ENCODE assay signal across 13 cellular contexts in genomic region chr1:52192024-52192423, GRCh38.
"Had no signal": no experiment of that assay in that cellular context is flagged by ENCODE, and none has a peak within 500 bp of the region (broad histone marks: within the 10 kb centered on the region; RNA-seq: fewer than 3 reads in every experiment).

No MANE protein-coding gene starts in this region.

- H3K27me3 Mint-ChIP-seq: effector memory CD8-positive, alpha-beta T cell; type B pancreatic cell had no signal

- H3K9me3 ChIP-seq: right atrium auricular region, sigmoid colon had no signal

- H3K9me3 Mint-ChIP-seq: dendritic cell treated with granulocyte-macrophage colony-stimulating factor and Interleukin-4, amounts not matched to agents 40 ng/mL and 50 ng/mL, for 4 days; effector memory CD8-positive, alpha-beta T cell; natural killer cell; type B pancreatic cell had no signal

- H3K27ac Mint-ChIP-seq: dendritic cell treated with granulocyte-macrophage colony-stimulating factor and Interleukin-4, amounts not matched to agents 40 ng/mL and 50 ng/mL, for 4 days; effector memory CD8-positive, alpha-beta T cell; natural killer cell; type B pancreatic cell had no signal

- H3K36me3 ChIP-seq: right atrium auricular region, sigmoid colon had no signal

- H3K36me3 Mint-ChIP-seq: natural killer cell had no signal

- ATAC-seq: effector memory CD8-positive, alpha-beta T cell; left lobe of liver; natural killer cell had no signal

- H3K4me1 Mint-ChIP-seq: natural killer cell had no signal

- H3K27ac ChIP-seq: foreskin keratinocyte, hepatocyte, right atrium auricular region, sigmoid colon, skin epidermis had no signal

- H3K4me3 Mint-ChIP-seq: dendritic cell treated with granulocyte-macrophage colony-stimulating factor and Interleukin-4, amounts not matched to agents 40 ng/mL and 50 ng/mL, for 4 days; effector memory CD8-positive, alpha-beta T cell; natural killer cell; neural crest cell; type B pancreatic cell had no signal

- H3K4me3 ChIP-seq: hepatocyte, right atrium auricular region, sigmoid colon, skin epidermis had no signal

- DNase-seq: effector memory CD8-positive, alpha-beta T cell; erythroblast; natural killer cell; sigmoid colon; stimulated activated naive CD4-positive, alpha-beta T cell treated with Interleukin-2 at 50 U/mL for 16 hours had no signal
